Comparison of ENCODE assay signal across 8 cellular contexts in the genomic region with DNA sequence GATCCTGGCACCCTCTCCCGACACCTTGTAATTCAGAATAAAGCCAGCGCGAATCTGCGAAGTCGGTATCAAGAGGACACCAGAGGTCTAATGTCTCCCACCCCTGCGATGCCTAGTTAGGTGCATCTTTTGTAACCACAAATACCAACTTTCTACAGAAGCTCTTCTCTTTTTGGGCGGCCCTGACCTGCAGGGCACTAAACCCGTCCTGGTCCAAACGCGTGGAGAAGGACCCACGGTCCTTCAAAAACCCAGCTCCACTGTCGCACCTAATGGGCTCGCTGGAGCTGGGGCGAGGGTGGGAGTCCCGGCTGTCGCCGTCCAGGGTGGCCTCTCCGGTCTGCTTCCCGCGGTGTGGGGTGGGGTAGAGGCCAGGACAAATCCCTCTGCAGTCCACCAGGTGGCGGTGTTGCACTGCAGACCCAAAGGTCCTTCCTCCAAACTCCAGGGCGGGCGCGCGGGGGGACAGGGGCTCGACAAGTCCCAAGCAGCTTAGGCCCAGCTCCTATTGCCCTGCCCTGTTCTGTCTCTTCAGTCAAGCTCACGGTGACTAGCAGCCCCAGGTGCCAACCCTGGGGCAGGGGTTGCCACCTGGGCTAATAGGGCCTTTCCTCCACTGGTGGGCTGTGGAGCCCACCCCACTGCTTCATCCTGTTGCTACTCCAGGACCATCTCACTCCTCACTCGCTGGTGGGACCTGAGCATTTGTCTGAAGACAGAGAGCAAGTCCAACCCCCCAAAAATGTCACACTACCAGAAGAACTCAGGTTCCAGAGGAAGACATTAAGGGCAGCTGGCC. TPM values are rescaled to one million over a fixed set of nuclear protein-coding genes. Genes with fewer than 3 reads are reported as not detected.
DNase-seq lines count a peak whose midpoint lies in the region; ATAC-seq lines count a peak whose summit lies in the region.

No MANE protein-coding gene starts in this region.

- peak overlapping the region; percentile 12 for H3K27ac ChIP-seq in epithelial cell of prostate

- ATAC-seq in HG03520 (IDR thresholded peaks at IDR 0.05; ENCODE audit: unreplicated experiment) (peak; percentile 41), GM18502 (IDR thresholded peaks at IDR 0.05; ENCODE audit: poor library complexity, unreplicated experiment) (no peak)

- DNase-seq in DMS 273 (lab: John Stamatoyannopoulos, UW; ENCODE audit: unreplicated experiment) (peak; percentile 93), NOMO-1 treated with DMSO at 0.1 percent for 48 hours (lab: John Stamatoyannopoulos, UW; ENCODE audit: unreplicated experiment) (peak; percentile 57), epithelial cell of prostate (ENCODE audit: low read depth, low spot score) (no peak), mucosa of gallbladder (ENCODE audit: low spot score) (peak; percentile 74)
- peak; percentile 83 for DNase-seq in activated CD8-positive, alpha-beta memory T cell treated with anti-CD3 and anti-CD28 coated beads, Interleukin-2, amount 50 U/mL, for 4 hours
- DNase-seq in stimulated activated CD8-positive, alpha-beta memory T cell treated with anti-CD3 and anti-CD28 coated beads, Interleukin-4, amount 100 ng/mL, for 4 hours (ENCODE audit: low read depth in 2 of 2, low spot score in 1 of 2): peak; percentile 48 to 63

RNA-seq across cellular contexts. Expression of a gene that starts 2.7 kb away (rescaled TPM):
- not detected for total RNA-seq in mucosa of gallbladder

RNA-seq across cellular contexts. Expression of a gene that starts 10.9 kb away (rescaled TPM):
- total RNA-seq in mucosa of gallbladder: 52.9 TPM

RNA-seq across cellular contexts. Expression of a gene that starts 14.2 kb away (rescaled TPM):
- 14.8 TPM for total RNA-seq in mucosa of gallbladder

RNA-seq across cellular contexts. Expression of a gene that starts 40.8 kb away (rescaled TPM):
- total RNA-seq in mucosa of gallbladder: 26.6 TPM

RNA-seq across cellular contexts. Expression of a gene that starts 47.3 kb away (rescaled TPM):
- 282 TPM for total RNA-seq in mucosa of gallbladder
